ENCODE assay signal across 18 cellular contexts in genomic region chr2:198273670-198274069, GRCh38.
DNase-seq lines count a peak whose midpoint lies in the region; ATAC-seq and TF ChIP-seq lines count a peak whose summit lies in the region.
"Had no signal": no experiment of that assay in that cellular context is flagged by ENCODE, and none has a peak within 500 bp of the region (broad histone marks: within the 10 kb centered on the region; RNA-seq: fewer than 3 reads in every experiment).

No MANE protein-coding gene starts in this region.

- no peaks in the 10 kb centered on the region for H3K9me3 ChIP-seq in adipocyte (ENCODE audit: control insufficient read depth, low read length)
- H3K9me3 ChIP-seq: SJSA1 had no signal

- no peaks in the 10 kb centered on the region for H3K36me3 ChIP-seq in adipocyte (ENCODE audit: control insufficient read depth, insufficient read depth, low read length, severe bottlenecking)
- H3K36me3 ChIP-seq: SJSA1 had no signal

- H3K4me3 ChIP-seq in adipocyte (ENCODE audit: low read length) (no peak overlapping the region), fibroblast of the aortic adventitia (ENCODE audit: low read depth, low read length) (no peak overlapping the region)
- H3K4me3 ChIP-seq: PC-9, SJSA1 had no signal

- H3K4me1 ChIP-seq in adipocyte (ENCODE audit: control insufficient read depth, insufficient read depth, low read length) = peaks cover 11% of the 10 kb centered on the region
- H3K4me1 ChIP-seq: SJSA1 had no signal

- ATAC-seq in GM19023 (IDR thresholded peaks at IDR 0.05; ENCODE audit: unreplicated experiment) = no peak
- ATAC-seq in GM21619 (IDR thresholded peaks at IDR 0.05; ENCODE audit: unreplicated experiment) = no peak
- no peak for ATAC-seq in HG03097 (IDR thresholded peaks at IDR 0.05; ENCODE audit: low FRiP score, unreplicated experiment)
- ATAC-seq: activated CD8-positive, alpha-beta T cell treated with anti-CD3 and anti-CD28 coated beads for 36 hours; effector memory CD8-positive, alpha-beta T cell had no signal

- intact Hi-C loops in posterior cingulate gyrus (cut with DNase I) = no loop called here

- H3K9ac ChIP-seq in adipocyte (ENCODE audit: low read length) = no peak overlapping the region

- no peak for TF ChIP-seq CTCF in fibroblast of the aortic adventitia (IDR thresholded peaks at IDR 0.05; ENCODE audit: insufficient read depth, low read length)

- DNase-seq in AG20443 (ENCODE audit: low spot score) (peak; percentile 60), adipocyte (ENCODE audit: low read depth) (peak; percentile 44), fibroblast of the aortic adventitia (ENCODE audit: low read depth) (peak; percentile 42), putamen (ENCODE audit: low spot score) (peak; percentile 52), posterior cingulate gyrus (no peak)
- DNase-seq: activated B cell treated with CpG ODN at 0.5 μM for 24 hours; activated CD8-positive, alpha-beta T cell treated with anti-CD3 and anti-CD28 coated beads for 36 hours; activated naive CD4-positive, alpha-beta T cell treated with Interleukin-2 at 50 U/mL for 16 hours; activated T-cell treated with anti-CD3 and anti-CD28 coated beads, Interleukin-2, amount 50 U/mL, for 24 hours; CD8-positive, alpha-beta memory T cell; DND-41; effector memory CD8-positive, alpha-beta T cell; NCI-H1436; PC-9 had no signal

- H3K27me3 ChIP-seq in adipocyte (replicated peaks; ENCODE audit: control insufficient read depth, insufficient read depth, low read length) = peaks cover 3% of the 10 kb centered on the region
- H3K27me3 ChIP-seq: SJSA1 had no signal

Comparison
In these comparisons a context has a peak if more than half of its experiments do, and no peak if none do; other contexts are left out.
1. DNase-seq: peak in AG20443 (single experiment), adipocyte (single experiment), fibroblast of the aortic adventitia (single experiment) and putamen (single experiment); none in posterior cingulate gyrus (0 of 10).